In the genomic region with DNA sequence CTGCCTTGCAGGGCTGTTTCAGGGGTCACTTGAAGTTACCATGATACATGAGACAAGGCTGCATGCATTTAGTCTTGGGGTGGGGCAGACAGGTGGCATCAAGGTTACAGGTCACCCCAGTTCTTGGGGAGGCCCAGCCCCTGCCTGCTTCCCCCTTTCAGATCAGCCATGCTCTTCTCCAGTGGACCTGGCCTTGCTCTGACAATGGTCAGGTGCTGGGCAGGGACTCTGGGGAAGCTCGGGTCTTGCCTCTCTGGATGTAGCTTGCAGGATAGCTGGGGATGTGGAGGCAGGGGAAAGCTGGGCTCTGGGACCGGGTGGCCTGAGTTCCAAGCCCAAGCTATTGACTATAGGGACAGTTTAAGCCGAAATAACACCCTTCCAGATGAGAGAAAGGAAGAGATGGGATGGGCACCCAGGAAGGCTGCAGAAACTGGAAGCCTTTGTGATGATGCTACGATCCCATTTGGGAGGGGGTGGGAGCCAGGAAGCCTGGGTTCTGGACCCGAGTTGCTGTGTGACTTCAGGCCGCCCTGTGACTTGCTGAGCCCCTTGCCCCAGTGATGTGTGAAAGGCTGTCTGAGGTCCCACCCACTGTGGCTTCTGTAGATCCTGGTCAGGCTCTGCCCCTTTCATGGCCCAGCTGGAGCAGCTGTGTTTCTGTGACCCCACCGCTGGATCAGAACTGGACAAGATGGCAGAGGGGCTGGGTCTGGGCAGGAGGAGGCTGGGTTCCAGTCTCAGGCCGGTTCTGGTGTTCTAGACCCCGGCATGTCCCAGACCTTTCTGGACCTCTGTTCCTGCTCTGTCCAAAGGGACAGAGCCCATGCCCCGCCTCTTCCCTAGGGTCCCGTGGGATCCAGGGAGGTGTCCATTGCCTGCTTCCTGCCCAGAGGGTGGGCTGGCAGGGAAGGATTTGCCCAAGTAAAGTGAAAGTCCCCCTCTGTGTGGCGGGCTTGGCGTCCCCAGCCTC, we compare ENCODE assay signal across 1 cellular context.
TF ChIP-seq lines count a peak whose summit lies in the region.

No MANE protein-coding gene starts in this region.

TF ChIP-seq in GM12878, 131 proteins besides CTCF, POLR2A, EP300 and RAD21:
- TF ChIP-seq NFYA (IDR thresholded peaks at IDR 0.05; ENCODE audit: borderline replicate concordance, low read depth, low read length) (no peak), POLR2AphosphoS5 (IDR thresholded peaks at IDR 0.05; ENCODE audit: low read length) (peak; percentile 18; the same call in 1 of the 2 replicates), GABPA (IDR thresholded peaks at IDR 0.05; ENCODE audit: low read depth) (no peak), ZNF24 (IDR thresholded peaks at IDR 0.05) (no peak)
